9 cellular contexts compared by ENCODE assay signal in genomic region chr20:38725959-38726848, GRCh38. TPM values are rescaled to one million over a fixed set of nuclear protein-coding genes. Genes with fewer than 3 reads are reported as not detected.
DNase-seq lines count a peak whose midpoint lies in the region; TF ChIP-seq lines count a peak whose summit lies in the region.
"Had no signal": no experiment of that assay in that cellular context is flagged by ENCODE, and none has a peak within 500 bp of the region (broad histone marks: within the 10 kb centered on the region; RNA-seq: fewer than 3 reads in every experiment).

No MANE protein-coding gene starts in this region.

- peaks cover 10% of the 10 kb centered on the region for H3K27me3 ChIP-seq in Caco-2 (replicated peaks; ENCODE audit: control insufficient read depth, insufficient read depth, low read length)

- H3K9me3 ChIP-seq in Caco-2 = peaks cover 2% of the 10 kb centered on the region; the same call in 1 of the 2 replicates
- H3K9me3 ChIP-seq: thyroid gland had no signal

- H3K36me3 ChIP-seq in Caco-2 (ENCODE audit: control insufficient read depth, insufficient read depth, low read length) = no peaks in the 10 kb centered on the region
- H3K36me3 ChIP-seq: thyroid gland had no signal

- H3K4me3 ChIP-seq in Caco-2 (ENCODE audit: low read depth, low read length) = no peak overlapping the region
- no peak overlapping the region for H3K4me3 ChIP-seq in LNCaP clone FGC (ENCODE audit: low read depth, low read length)
- H3K4me3 ChIP-seq: thyroid gland had no signal

- POLR2A ChIA-PET in Caco-2 (lab: Charles Lee) = no interaction called here
- POLR2A ChIA-PET in activated CD4-positive, alpha-beta memory T cell treated with anti-CD3 and anti-CD28 coated beads, Interleukin-2, amount 10 ng/mL, durations not matched to agents 7 days and 5 days (lab: Charles Lee) = interaction anchor here (1.1 kb wide), 1 partner anchor 81 kb away, joined by 3 read pairs; no protein-coding TSS in a partner anchor

- H3K4me1 ChIP-seq in Caco-2 = peaks cover 14% of the 10 kb centered on the region

- no peaks in the 10 kb centered on the region for H3K36me3 Mint-ChIP-seq in Caco-2 (ENCODE audit: insufficient read depth, unreplicated experiment)
- H3K36me3 Mint-ChIP-seq in activated CD4-positive, alpha-beta memory T cell treated with anti-CD3 and anti-CD28 coated beads, Interleukin-2, amount 10 ng/mL, durations not matched to agents 7 days and 5 days (ENCODE audit: low read depth) = peaks cover 32% of the 10 kb centered on the region

- H3K4me3 Mint-ChIP-seq in Caco-2 (ENCODE audit: unreplicated experiment) = no peak overlapping the region
- peak overlapping the region; percentile 34 for H3K4me3 Mint-ChIP-seq in activated CD4-positive, alpha-beta memory T cell treated with anti-CD3 and anti-CD28 coated beads, Interleukin-2, amount 10 ng/mL, durations not matched to agents 7 days and 5 days

- TF ChIP-seq CTCF in Caco-2 (IDR thresholded peaks at IDR 0.05; ENCODE audit: insufficient read depth in 1 of 2, low read depth in 1 of 2, low read length in 1 of 2, severe bottlenecking in 1 of 2, unreplicated experiment in 1 of 2) (peak; percentile 67 to 71), LNCaP clone FGC (IDR thresholded peaks at IDR 0.05; ENCODE audit: control insufficient read depth, extremely low read depth, insufficient read depth) (peak; percentile 35; the same call in 1 of the 2 replicates)

- peaks cover 12% of the 10 kb centered on the region for H3K4me1 Mint-ChIP-seq in Caco-2 (ENCODE audit: low read depth, unreplicated experiment)
- peaks cover 58% of the 10 kb centered on the region for H3K4me1 Mint-ChIP-seq in activated CD4-positive, alpha-beta memory T cell treated with anti-CD3 and anti-CD28 coated beads, Interleukin-2, amount 10 ng/mL, durations not matched to agents 7 days and 5 days

- intact Hi-C loops in Caco-2 (cut with micrococcal nuclease; ENCODE audit: unreplicated experiment) = loop anchor here (1.0 kb wide), 2 partner anchors 25 to 80 kb away; no protein-coding TSS in a partner anchor
- intact Hi-C loops in head of caudate nucleus (cut with DNase I) = no loop called here

- BruUV-seq in Caco-2 (replicated peaks; lab: Mats Ljungman, UMichigan) = no TSS peak

- CTCF ChIA-PET in Caco-2 (lab: Charles Lee) = interaction anchor here (0.6 to 1.4 kb wide), 9 partner anchors 9 to 323 kb away, joined by 3 to 9 read pairs (median 3); partner anchors contain the start of gene ACTR5
- CTCF ChIA-PET in activated CD4-positive, alpha-beta memory T cell treated with anti-CD3 and anti-CD28 coated beads, Interleukin-2, amount 10 ng/mL, durations not matched to agents 7 days and 5 days (lab: Charles Lee) = interaction anchor here (0.5 to 2.5 kb wide), 6 partner anchors 30 to 318 kb away, joined by 3 to 9 read pairs (median 5); no protein-coding TSS in a partner anchor

- no peaks in the 10 kb centered on the region for H3K9me3 Mint-ChIP-seq in Caco-2 (ENCODE audit: unreplicated experiment)
- H3K9me3 Mint-ChIP-seq in activated CD4-positive, alpha-beta memory T cell treated with anti-CD3 and anti-CD28 coated beads, Interleukin-2, amount 10 ng/mL, durations not matched to agents 7 days and 5 days = no peaks in the 10 kb centered on the region

- DNase-seq in Caco-2 = peak; percentile 74 to 79
- no peak for DNase-seq in LNCaP clone FGC (ENCODE audit: low read depth)
- DNase-seq in activated CD4-positive, alpha-beta memory T cell treated with anti-CD3 and anti-CD28 coated beads, Interleukin-2, amount 10 ng/mL, durations not matched to agents 7 days and 5 days = peak; percentile 61
- DNase-seq in head of caudate nucleus = peak in 32 of 42 donors; percentile 34 to 74 (median 58)
- DNase-seq in stimulated activated CD4-positive, alpha-beta T cell treated with anti-CD3 and anti-CD28 coated beads, Interleukin-4, amount 100 ng/mL, for 4 hours = peak; percentile 19 to 39
- DNase-seq in NCI-H187 treated with DMSO at 0.1 percent for 48 hours (lab: John Stamatoyannopoulos, UW) = no peak
- no peak for DNase-seq in NCI-H226
- no peak for DNase-seq in DMS114 treated with DMSO at 0.1 percent for 48 hours (lab: John Stamatoyannopoulos, UW; ENCODE audit: unreplicated experiment)

- no peak overlapping the region for H3K27ac Mint-ChIP-seq in Caco-2 (ENCODE audit: unreplicated experiment)
- H3K27ac Mint-ChIP-seq in activated CD4-positive, alpha-beta memory T cell treated with anti-CD3 and anti-CD28 coated beads, Interleukin-2, amount 10 ng/mL, durations not matched to agents 7 days and 5 days = no peak overlapping the region

- H3K27me3 Mint-ChIP-seq in Caco-2 (ENCODE audit: insufficient read depth, unreplicated experiment) = peaks cover 67% of the 10 kb centered on the region
- peaks cover 91% of the 10 kb centered on the region for H3K27me3 Mint-ChIP-seq in activated CD4-positive, alpha-beta memory T cell treated with anti-CD3 and anti-CD28 coated beads, Interleukin-2, amount 10 ng/mL, durations not matched to agents 7 days and 5 days

RNA-seq across cellular contexts. Expression of gene SLC32A1, which starts 1.9 kb away (rescaled TPM):
- not detected in 2 replicates for total RNA-seq in Caco-2 (2022)
- total RNA-seq in activated CD4-positive, alpha-beta memory T cell treated with anti-CD3 and anti-CD28 coated beads, Interleukin-2, amount 10 ng/mL, durations not matched to agents 7 days and 5 days = not detected
- total RNA-seq: thyroid gland had no signal

RNA-seq across cellular contexts. Expression of gene ACTR5, which starts 22.1 kb away (rescaled TPM):
- total RNA-seq in Caco-2 (2022) = 18.2 and 20.0 TPM in 2 replicates
- total RNA-seq in activated CD4-positive, alpha-beta memory T cell treated with anti-CD3 and anti-CD28 coated beads, Interleukin-2, amount 10 ng/mL, durations not matched to agents 7 days and 5 days = 1 to 10 TPM; 9.4 to 9.9 TPM

Comparison
In these comparisons a context has a peak if more than half of its experiments do, and no peak if none do; other contexts are left out.
1. DNase-seq: peak in Caco-2 (2 of 2), activated CD4-positive, alpha-beta memory T cell treated with anti-CD3 and anti-CD28 coated beads, Interleukin-2, amount 10 ng/mL, durations not matched to agents 7 days and 5 days (single experiment), head of caudate nucleus (32 of 42) and stimulated activated CD4-positive, alpha-beta T cell treated with anti-CD3 and anti-CD28 coated beads, Interleukin-4, amount 100 ng/mL, for 4 hours (2 of 2); none in LNCaP clone FGC (single experiment), NCI-H187 treated with DMSO at 0.1 percent for 48 hours (single experiment), NCI-H226 (single experiment) and DMS114 treated with DMSO at 0.1 percent for 48 hours (single experiment).